ENCODE assay signal across 7 cellular contexts in genomic region chr2:12507295-12507694, GRCh38.
DNase-seq lines count a peak whose midpoint lies in the region; ATAC-seq and TF ChIP-seq lines count a peak whose summit lies in the region.

No MANE protein-coding gene starts in this region.

- peak; percentile 72 for ATAC-seq in GM19395 (IDR thresholded peaks at IDR 0.05; ENCODE audit: unreplicated experiment)
- ATAC-seq in HG03196 (IDR thresholded peaks at IDR 0.05; ENCODE audit: unreplicated experiment): peak; percentile 93
- ATAC-seq in T-cell (replicated peaks in 1 of 4): peak; percentile 75 to 88 (median 84)
- no peak for ATAC-seq in left lobe of liver

- H3K27me3 Mint-ChIP-seq in T-cell (no peaks in the 10 kb centered on the region), endothelial cell (ENCODE audit: unreplicated experiment) (no peaks in the 10 kb centered on the region)

- POLR2A ChIA-PET in T-cell (lab: Charles Lee): no interaction called here

- peaks cover 83 to 100% (median 96%) of the 10 kb centered on the region in 3 donors for H3K4me1 Mint-ChIP-seq in T-cell
- no peaks in the 10 kb centered on the region for H3K4me1 Mint-ChIP-seq in endothelial cell (ENCODE audit: unreplicated experiment)

- H3K4me3 Mint-ChIP-seq in T-cell: peak overlapping the region in 2 of 3 donors; percentile 7 to 59
- H3K4me3 Mint-ChIP-seq in endothelial cell (ENCODE audit: unreplicated experiment): no peak overlapping the region

- no peak for TF ChIP-seq CTCF in endothelial cell (IDR thresholded peaks at IDR 0.05; ENCODE audit: unreplicated experiment)

- H3K9me3 Mint-ChIP-seq in T-cell (peaks cover 0 to 8% (median 0%) of the 10 kb centered on the region in 3 donors), endothelial cell (ENCODE audit: unreplicated experiment) (no peaks in the 10 kb centered on the region)

- CTCF ChIA-PET in T-cell (lab: Charles Lee): no interaction called here

- DNase-seq in T-cell (peak in 28 of 34 experiments; percentile 19 to 57 (median 37)), astrocyte of the hippocampus (ENCODE audit: low read depth, low spot score) (peak; percentile 23), endothelial cell (ENCODE audit: low spot score) (no peak), left lobe of liver (ENCODE audit: low spot score) (no peak)
- peak in 2 of 3 donors; percentile 39 to 53 for DNase-seq in stimulated activated CD4-positive, alpha-beta T cell treated with anti-CD3 and anti-CD28 coated beads, TNF-alpha, amount 100 ng/mL, for 1 hour (ENCODE audit: low read depth in 3 of 3, low spot score in 1 of 3)

- H3K36me3 Mint-ChIP-seq in T-cell (peaks cover 3% of the 10 kb centered on the region), endothelial cell (ENCODE audit: low read depth, unreplicated experiment) (no peaks in the 10 kb centered on the region)

- H3K27ac Mint-ChIP-seq in T-cell (peak overlapping the region; percentile 85 to 89), endothelial cell (ENCODE audit: unreplicated experiment) (no peak overlapping the region)

Comparison
In these comparisons a context has a peak if more than half of its experiments do, and no peak if none do; other contexts are left out.
1. DNase-seq: peak in T-cell (28 of 34), astrocyte of the hippocampus (single experiment) and stimulated activated CD4-positive, alpha-beta T cell treated with anti-CD3 and anti-CD28 coated beads, TNF-alpha, amount 100 ng/mL, for 1 hour (2 of 3); none in endothelial cell (single experiment) and left lobe of liver (single experiment).